In genomic region chr18:34620258-34620861, GRCh38 we compare ENCODE assay signal across 7 cellular contexts.
"Had no signal": no experiment of that assay in that cellular context is flagged by ENCODE, and none has a peak within 500 bp of the region (broad histone marks: within the 10 kb centered on the region; RNA-seq: fewer than 3 reads in every experiment).

No MANE protein-coding gene starts in this region.

- H3K4me3 ChIP-seq: GM12878 had no signal

- DNase-seq: GDM1, GF-D8 had no signal

- FAIRE-seq: GM12878, GM12891, GM12892, GM18507, GM19239 had no signal

- ATAC-seq: GM12878 had no signal
